ENCODE assay signal across 27 cellular contexts in the genomic region with DNA sequence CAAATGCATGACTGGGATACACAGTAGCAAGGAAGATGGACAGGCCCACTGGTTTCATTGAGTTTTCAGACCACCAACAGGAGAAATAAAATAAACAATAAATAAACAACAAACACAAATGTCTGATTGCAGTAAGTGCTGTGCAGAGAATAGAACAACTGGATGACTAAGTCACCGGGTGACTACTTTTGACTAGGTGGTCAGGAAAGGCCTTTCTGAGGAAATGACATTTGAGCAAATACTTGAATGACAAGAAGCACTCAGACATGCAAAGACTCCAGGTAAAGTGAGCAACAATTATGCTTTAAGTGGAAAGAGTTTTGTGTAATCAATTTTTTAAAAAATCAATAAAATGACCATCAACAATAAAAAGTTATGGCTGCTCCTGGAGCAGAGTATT.
"Had no signal": no experiment of that assay in that cellular context is flagged by ENCODE, and none has a peak within 500 bp of the region (broad histone marks: within the 10 kb centered on the region; RNA-seq: fewer than 3 reads in every experiment).

No MANE protein-coding gene starts in this region.

- H3K36me3 ChIP-seq: cardiac muscle cell, Peyer's patch had no signal

- DNase-seq: activated CD4-positive, alpha-beta memory T cell treated with anti-CD3 and anti-CD28 coated beads for 36 hours; activated CD4-positive, alpha-beta T cell treated with anti-CD3 and anti-CD28 coated beads for 48 hours; activated CD8-positive, alpha-beta memory T cell treated with anti-CD3 and anti-CD28 coated beads for 24 hours; activated gamma-delta T cell; activated naive CD4-positive, alpha-beta T cell treated with anti-CD3 and anti-CD28 coated beads for 36 hours; activated T-cell treated with anti-CD3 and anti-CD28 coated beads for 4 hours; activated T-cell treated with anti-CD3 and anti-CD28 coated beads, Interleukin-2, amount 50 U/mL, for 48 hours; amygdala; Kasumi-1; NCI-H1092; NCI-H1930; NCI-H2171; NCI-H2227 treated with DMSO at 0.1 percent for 48 hours; NCI-H446 treated with DMSO at 0.1 percent for 48 hours; NCI-H526; NCI-H774; NK-92 treated with Interleukin-12 subunit alpha and Interleukin-12 subunit beta, amount 100 ng/mL, for 24 hours; OCI-M1; Peyer's patch; SHP77 had no signal

- H3K4me1 Mint-ChIP-seq: activated T-helper 17 cell treated with anti-CD3 and anti-CD28 coated beads, Interleukin-2, amount 50 U/mL, for 72 hours had no signal

- H3K27me3 ChIP-seq: cardiac muscle cell, Peyer's patch had no signal

- H3K9me3 Mint-ChIP-seq: activated CD4-positive, alpha-beta memory T cell treated with anti-CD3 and anti-CD28 coated beads for 36 hours; activated naive CD4-positive, alpha-beta T cell treated with anti-CD3 and anti-CD28 coated beads for 36 hours; activated T-helper 17 cell treated with anti-CD3 and anti-CD28 coated beads, Interleukin-2, amount 50 U/mL, for 72 hours; T-helper 1 cell treated with Interleukin-12 subunit alpha and Interleukin-12 subunit beta and Interleukin-4 antibody, amounts not matched to agents 30 μg/mL and 1 μg/mL, for 36 hours had no signal

- H3K27ac Mint-ChIP-seq: activated CD4-positive, alpha-beta memory T cell treated with anti-CD3 and anti-CD28 coated beads for 36 hours; activated naive CD4-positive, alpha-beta T cell treated with anti-CD3 and anti-CD28 coated beads for 36 hours; activated naive CD8-positive, alpha-beta T cell; activated T-helper 17 cell treated with anti-CD3 and anti-CD28 coated beads, Interleukin-2, amount 50 U/mL, for 72 hours; brain; T-helper 1 cell treated with Interleukin-12 subunit alpha and Interleukin-12 subunit beta and Interleukin-4 antibody, amounts not matched to agents 30 μg/mL and 1 μg/mL, for 36 hours had no signal

- H3K4me3 ChIP-seq: cardiac muscle cell, Peyer's patch had no signal

- H3K36me3 Mint-ChIP-seq: activated CD4-positive, alpha-beta memory T cell treated with anti-CD3 and anti-CD28 coated beads for 36 hours; activated naive CD8-positive, alpha-beta T cell; brain had no signal

- H3K4me3 Mint-ChIP-seq: activated CD4-positive, alpha-beta memory T cell treated with anti-CD3 and anti-CD28 coated beads for 36 hours; activated naive CD4-positive, alpha-beta T cell treated with anti-CD3 and anti-CD28 coated beads for 36 hours; activated naive CD8-positive, alpha-beta T cell; activated T-helper 17 cell treated with anti-CD3 and anti-CD28 coated beads, Interleukin-2, amount 50 U/mL, for 72 hours; brain; T-helper 1 cell treated with Interleukin-12 subunit alpha and Interleukin-12 subunit beta and Interleukin-4 antibody, amounts not matched to agents 30 μg/mL and 1 μg/mL, for 36 hours had no signal

- ATAC-seq: activated CD4-positive, CD25-positive, alpha-beta regulatory T cell treated with anti-CD3 and anti-CD28 coated beads, Interleukin-2, amount 50 U/mL, for 24 hours; activated T-helper 17 cell treated with anti-CD3 and anti-CD28 coated beads, Interleukin-2, amount 50 U/mL, for 72 hours had no signal

- H3K27me3 Mint-ChIP-seq: activated naive CD8-positive, alpha-beta T cell; activated T-helper 17 cell treated with anti-CD3 and anti-CD28 coated beads, Interleukin-2, amount 50 U/mL, for 72 hours; brain had no signal

- H3K9me3 ChIP-seq: Peyer's patch had no signal

- FAIRE-seq: astrocyte had no signal

- H3K27ac ChIP-seq: cardiac muscle cell, Peyer's patch had no signal

- H3K4me1 ChIP-seq: Peyer's patch had no signal
